ENCODE assay signal across 8 cellular contexts in the genomic region with DNA sequence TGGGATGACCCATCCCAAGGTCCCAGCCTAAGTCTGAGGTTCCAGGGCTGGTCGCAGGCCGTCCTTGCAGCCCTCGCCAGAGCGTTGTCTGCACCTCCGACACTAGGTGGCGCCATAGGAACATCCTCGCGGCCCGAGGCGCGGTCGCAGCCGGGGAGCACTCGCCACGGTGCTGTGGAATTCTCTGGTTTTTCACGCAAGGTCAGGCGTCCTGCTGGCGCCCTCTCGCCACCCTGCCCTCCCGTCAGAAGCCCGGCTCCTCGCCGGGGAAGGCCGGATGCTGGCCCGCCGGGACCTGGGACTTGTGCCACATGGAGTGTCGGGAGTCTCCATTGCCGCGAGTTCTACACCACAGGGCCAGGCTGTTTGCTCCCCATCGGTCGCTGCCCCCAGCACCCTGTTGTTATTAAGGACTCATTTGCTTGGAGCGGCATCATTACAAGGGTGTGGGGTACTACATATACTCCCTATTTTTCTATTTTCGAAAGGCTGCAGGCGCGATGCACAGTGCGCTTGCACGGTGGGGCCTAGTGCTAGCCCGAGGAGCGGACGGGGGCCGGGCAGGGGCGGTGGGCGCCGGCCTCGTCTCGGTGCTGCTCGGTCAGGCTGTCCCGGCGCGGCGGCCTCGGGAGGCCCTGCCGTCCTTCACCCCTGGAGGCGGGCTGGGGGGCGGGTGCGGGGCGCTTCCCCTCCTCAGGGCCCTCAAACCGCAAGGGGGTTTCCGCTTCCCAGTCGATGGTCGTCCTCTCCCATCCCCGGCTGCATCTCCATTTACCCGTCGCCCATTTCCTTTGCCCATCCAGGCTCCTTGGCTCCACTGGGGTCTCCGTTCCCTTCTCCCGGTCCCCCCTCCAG.
DNase-seq lines count a peak whose midpoint lies in the region; ATAC-seq and TF ChIP-seq lines count a peak whose summit lies in the region.

No MANE protein-coding gene starts in this region.

- peaks cover 22% of the 10 kb centered on the region for H3K4me1 ChIP-seq in HUES6 (ENCODE audit: control insufficient read depth, insufficient read depth, low read length)
- no peaks in the 10 kb centered on the region for H3K4me1 ChIP-seq in neuron (ENCODE audit: insufficient read depth, low read length)

- DNase-seq in DMS79 treated with DMSO at 0.1 percent for 48 hours (lab: John Stamatoyannopoulos, UW) (peak; percentile 53), RWPE1 (ENCODE audit: low spot score) (peak; percentile 79), foreskin fibroblast (peak; percentile 62 to 90), stromal cell of bone marrow (ENCODE audit: low read depth) (peak; percentile 59)
- DNase-seq in activated effector memory CD4-positive, alpha-beta T cell treated with anti-CD3 and anti-CD28 coated beads, Interleukin-2, amount 50 U/mL, for 16 hours = peak; percentile 89

- CTCF ChIA-PET in RWPE1 (lab: Yijun Ruan, JAX) = interaction anchor here (0.6 to 1.5 kb wide), 5 partner anchors 8 to 200 kb away, joined by 3 to 6 read pairs (median 3); no protein-coding TSS in a partner anchor

- H3K27ac ChIP-seq in HUES6 (ENCODE audit: low read depth, low read length) (no peak overlapping the region; the same call in 1 of the 2 replicates), RWPE1 (no peak overlapping the region)

- TF ChIP-seq CTCF in RWPE1 (conservative IDR thresholded peaks at IDR 0.05; ENCODE audit: low read depth) (peak; percentile 90), foreskin fibroblast (IDR thresholded peaks at IDR 0.05; ENCODE audit: low read depth, low read length) (peak; percentile 89)

- H3K9me3 ChIP-seq in HUES6 (ENCODE audit: control insufficient read depth, insufficient read depth, low read depth, low read length) (no peaks in the 10 kb centered on the region), neuron (ENCODE audit: low read length) (no peaks in the 10 kb centered on the region)

- no peaks in the 10 kb centered on the region for H3K36me3 ChIP-seq in HUES6 (ENCODE audit: control insufficient read depth, insufficient read depth, low read length)
- H3K36me3 ChIP-seq in neuron (ENCODE audit: insufficient read depth, low read length) = no peaks in the 10 kb centered on the region

- peak overlapping the region; percentile 54 for H3K9ac ChIP-seq in HUES6 (ENCODE audit: low read length)

- POLR2A ChIA-PET in RWPE1 (lab: Yijun Ruan, JAX; ENCODE audit: low non-redundant PET) = no interaction called here

- peak; percentile 98 for ATAC-seq in GM21515 (IDR thresholded peaks at IDR 0.05; ENCODE audit: unreplicated experiment)

- H3K27me3 ChIP-seq in HUES6 (ENCODE audit: control insufficient read depth, insufficient read depth, low read length) = peaks cover 16% of the 10 kb centered on the region
- peaks cover 2% of the 10 kb centered on the region for H3K27me3 ChIP-seq in neuron (ENCODE audit: insufficient read depth, low read length)

- H3K4me3 ChIP-seq in HUES6 (ENCODE audit: low read depth, low read length) (peak overlapping the region; percentile 66), foreskin fibroblast (ENCODE audit: low read depth in 1 of 2, low read length in 2 of 2) (peak overlapping the region; percentile 25 to 49), neuron (ENCODE audit: low read length) (peak overlapping the region; percentile 26)

- peak overlapping the region; percentile 33 for H2AFZ ChIP-seq in neuron (ENCODE audit: low read depth, low read length)
